In genomic region chr20:50129662-50130345, GRCh38 we compare ENCODE assay signal across 12 cellular contexts. TPM values are rescaled to one million over a fixed set of nuclear protein-coding genes. Genes with fewer than 3 reads are reported as not detected.
DNase-seq lines count a peak whose midpoint lies in the region; ATAC-seq and TF ChIP-seq lines count a peak whose summit lies in the region.
"Had no signal": no experiment of that assay in that cellular context is flagged by ENCODE, and none has a peak within 500 bp of the region (broad histone marks: within the 10 kb centered on the region; RNA-seq: fewer than 3 reads in every experiment).

No MANE protein-coding gene starts in this region.

- peak overlapping the region; percentile 89 for H3K4ac ChIP-seq in IMR-90 (ENCODE audit: low read depth, low read length)

- dilution Hi-C loops in IMR-90 (cut with HindIII; ENCODE audit: low sequenced_read_pairs, unreplicated experiment): no loop called here

- peak overlapping the region; percentile 85 for H2AK5ac ChIP-seq in IMR-90 (ENCODE audit: low read depth, low read length)

- H3K4me1 Mint-ChIP-seq in Caco-2 (ENCODE audit: low read depth, unreplicated experiment): peaks cover 7% of the 10 kb centered on the region
- H3K4me1 Mint-ChIP-seq in progenitor cell of endocrine pancreas (ENCODE audit: low read depth): no peaks in the 10 kb centered on the region
- peaks cover 7% of the 10 kb centered on the region for H3K4me1 Mint-ChIP-seq in type B pancreatic cell (ENCODE audit: unreplicated experiment)
- H3K4me1 Mint-ChIP-seq in glutamatergic neuron (ENCODE audit: low read depth, unreplicated experiment): peaks cover 3% of the 10 kb centered on the region

- H3K9ac ChIP-seq in IMR-90 (ENCODE audit: low read depth, low read length): no peak overlapping the region

- H3K23ac ChIP-seq in IMR-90 (ENCODE audit: low read depth, low read length): peak overlapping the region; percentile 80; the same call in 1 of the 2 replicates

- WGBS in IMR-90 (ENCODE audit: extremely low coverage in 2 of 2, insufficient read length in 1 of 2), 2 experiments: no CpG with 5 or more reads among the region's 13 CpGs

- peak overlapping the region; percentile 6 for H3K27ac Mint-ChIP-seq in Caco-2 (ENCODE audit: unreplicated experiment)
- peak overlapping the region; percentile 29 for H3K27ac Mint-ChIP-seq in progenitor cell of endocrine pancreas
- H3K27ac Mint-ChIP-seq in type B pancreatic cell: no peak overlapping the region
- H3K27ac Mint-ChIP-seq in glutamatergic neuron (ENCODE audit: unreplicated experiment): no peak overlapping the region
- H3K27ac Mint-ChIP-seq: T-helper 2 cell treated with Interferon-gamma antibody and Interleukin-4, amounts not matched to agents 5 μg/mL and 100 μg/mL, for 36 hours had no signal

- H3K9me3 Mint-ChIP-seq in Caco-2 (ENCODE audit: unreplicated experiment): no peaks in the 10 kb centered on the region
- no peaks in the 10 kb centered on the region for H3K9me3 Mint-ChIP-seq in progenitor cell of endocrine pancreas (ENCODE audit: low read depth)
- H3K9me3 Mint-ChIP-seq in type B pancreatic cell: no peaks in the 10 kb centered on the region
- H3K9me3 Mint-ChIP-seq in glutamatergic neuron (ENCODE audit: unreplicated experiment): peaks cover 4% of the 10 kb centered on the region
- H3K9me3 Mint-ChIP-seq: T-helper 2 cell treated with Interferon-gamma antibody and Interleukin-4, amounts not matched to agents 5 μg/mL and 100 μg/mL, for 36 hours had no signal

- H3K4me1 ChIP-seq in Caco-2: peaks cover 9% of the 10 kb centered on the region; the same call in 1 of the 2 replicates
- peaks cover 13% of the 10 kb centered on the region for H3K4me1 ChIP-seq in IMR-90 (ENCODE audit: control insufficient read depth, insufficient read depth, low read length)
- peaks cover 13 to 16% of the 10 kb centered on the region in 2 donors for H3K4me1 ChIP-seq in ascending aorta

- H3K27ac ChIP-seq in IMR-90 (ENCODE audit: insufficient read depth, low read length): peak overlapping the region; percentile 61
- peak overlapping the region; percentile 54 to 60 for H3K27ac ChIP-seq in ascending aorta

- H3K4me3 Mint-ChIP-seq in Caco-2 (ENCODE audit: unreplicated experiment) (no peak overlapping the region), progenitor cell of endocrine pancreas (ENCODE audit: low read depth) (no peak overlapping the region), type B pancreatic cell (no peak overlapping the region), glutamatergic neuron (ENCODE audit: unreplicated experiment) (no peak overlapping the region)
- H3K4me3 Mint-ChIP-seq: T-helper 2 cell treated with Interferon-gamma antibody and Interleukin-4, amounts not matched to agents 5 μg/mL and 100 μg/mL, for 36 hours had no signal

- peaks cover 9% of the 10 kb centered on the region for H3K36me3 ChIP-seq in Caco-2 (ENCODE audit: control insufficient read depth, insufficient read depth, low read length)
- peaks cover 61% of the 10 kb centered on the region for H3K36me3 ChIP-seq in IMR-90 (ENCODE audit: control insufficient read depth, insufficient read depth, low read length)
- H3K36me3 ChIP-seq in ascending aorta: peaks cover 39 to 42% of the 10 kb centered on the region in 2 donors

- no peaks in the 10 kb centered on the region for H3K27me3 Mint-ChIP-seq in Caco-2 (ENCODE audit: insufficient read depth, unreplicated experiment)
- no peaks in the 10 kb centered on the region for H3K27me3 Mint-ChIP-seq in progenitor cell of endocrine pancreas
- no peaks in the 10 kb centered on the region for H3K27me3 Mint-ChIP-seq in type B pancreatic cell
- H3K27me3 Mint-ChIP-seq in glutamatergic neuron (ENCODE audit: unreplicated experiment): peaks cover 6% of the 10 kb centered on the region

- peak overlapping the region; percentile 13 for H2AFZ ChIP-seq in IMR-90 (replicated peaks; ENCODE audit: low read length, poor library complexity)

- H3K9me3 ChIP-seq in Caco-2 (no peaks in the 10 kb centered on the region), IMR-90 (ENCODE audit: control insufficient read depth, insufficient read depth, low read length) (no peaks in the 10 kb centered on the region), ascending aorta (no peaks in the 10 kb centered on the region)

- no peak for TF ChIP-seq RAD21 in IMR-90 (IDR thresholded peaks at IDR 0.05; ENCODE audit: low read length)

- peak overlapping the region; percentile 44; the same call in 1 of the 2 replicates for H2BK20ac ChIP-seq in IMR-90 (ENCODE audit: low read depth, low read length)

- no peak overlapping the region; the same call in 1 of the 2 replicates for H3K56ac ChIP-seq in IMR-90 (ENCODE audit: extremely low read depth, insufficient read depth, low read length)

- H2BK15ac ChIP-seq in IMR-90 (ENCODE audit: low read depth, low read length): peak overlapping the region; percentile 28; the same call in 1 of the 3 replicates

- peaks cover 29 to 91% of the 10 kb centered on the region in 2 experiments for H3K79me1 ChIP-seq in IMR-90 (ENCODE audit: low read depth in 1 of 2, low read length in 2 of 2)

- CTCF ChIA-PET in Caco-2 (lab: Charles Lee): interaction anchor here (1.0 kb wide), 1 partner anchor 14 kb away, joined by 4 read pairs; no protein-coding TSS in a partner anchor
- CTCF ChIA-PET in IMR-90 (lab: Yijun Ruan, JAX): no interaction called here

- DNase-seq in Caco-2 (peak; percentile 64 to 83), IMR-90 (peak; percentile 27), ascending aorta (ENCODE audit: low spot score in 2 of 2) (no peak), progenitor cell of endocrine pancreas (ENCODE audit: low spot score, unreplicated experiment) (no peak), SK-N-DZ (ENCODE audit: low spot score) (no peak), type B pancreatic cell (ENCODE audit: extremely low spot score, unreplicated experiment) (no peak), glutamatergic neuron (no peak)
- DNase-seq: KBM-7, occipital lobe, PC-3 had no signal

- peaks cover 36% of the 10 kb centered on the region for H3K9me1 ChIP-seq in IMR-90 (ENCODE audit: insufficient read depth, low read length)

- intact Hi-C loops in Caco-2 (cut with micrococcal nuclease; ENCODE audit: unreplicated experiment): no loop called here
- intact Hi-C loops in IMR-90 (cut with micrococcal nuclease): loop anchor here (2.0 kb wide), 1 partner anchor 13 kb away; no protein-coding TSS in a partner anchor
- intact Hi-C loops in ascending aorta (cut with DNase I): loop anchor here (2.0 kb wide), 1 partner anchor 39 kb away; no protein-coding TSS in a partner anchor

- H4K8ac ChIP-seq in IMR-90 (ENCODE audit: low read depth in 2 of 2, low read length in 2 of 2): peak overlapping the region; percentile 36 to 77; a peak in 3 of 4 replicates

- H3K14ac ChIP-seq in IMR-90 (replicated peaks; ENCODE audit: low read depth, low read length): peak overlapping the region; percentile 72

- H3K18ac ChIP-seq in IMR-90 (ENCODE audit: low read depth, low read length): peak overlapping the region; percentile 48

- POLR2A ChIA-PET in Caco-2 (lab: Charles Lee): no interaction called here
- POLR2A ChIA-PET in IMR-90 (lab: Charles Lee; ENCODE audit: unreplicated experiment): no interaction called here

- no peak for TF ChIP-seq POLR2A in IMR-90 (IDR thresholded peaks at IDR 0.05; ENCODE audit: low read depth, low read length)

- ATAC-seq in IMR-90 (ENCODE audit: low read depth) (peak; percentile 8; the same call in 1 of the 2 replicates), HG02623 (IDR thresholded peaks at IDR 0.05; ENCODE audit: unreplicated experiment) (no peak)
- ATAC-seq: PC-3 had no signal

- peak overlapping the region; percentile 94 for H2AK9ac ChIP-seq in IMR-90 (replicated peaks; ENCODE audit: low read depth, low read length, poor library complexity)

- peak overlapping the region; percentile 19 for H4K5ac ChIP-seq in IMR-90 (ENCODE audit: low read depth, low read length)

- H4K20me1 ChIP-seq in IMR-90 (ENCODE audit: insufficient read depth, low read length): peaks cover 19% of the 10 kb centered on the region; the same call in 1 of the 2 replicates

- peak overlapping the region; percentile 71 for H2BK5ac ChIP-seq in IMR-90 (ENCODE audit: low read depth, low read length, poor library complexity, severe bottlenecking)

- H3K36me3 Mint-ChIP-seq in Caco-2 (ENCODE audit: insufficient read depth, unreplicated experiment) (peaks cover 92% of the 10 kb centered on the region), progenitor cell of endocrine pancreas (ENCODE audit: insufficient read depth) (peaks cover 16% of the 10 kb centered on the region), type B pancreatic cell (peaks cover 43% of the 10 kb centered on the region), glutamatergic neuron (ENCODE audit: unreplicated experiment) (peaks cover 9% of the 10 kb centered on the region)

- H3K4me2 ChIP-seq in IMR-90 (ENCODE audit: low read depth, low read length): peak overlapping the region; percentile 14; the same call in 1 of the 2 replicates

- H3K4me3 ChIP-seq in Caco-2 (ENCODE audit: low read depth, low read length) (no peak overlapping the region), IMR-90 (ENCODE audit: insufficient read depth, low read depth, low read length) (no peak overlapping the region), ascending aorta (peak overlapping the region in 1 of 2 donors; percentile 34)

- H3K27me3 ChIP-seq in Caco-2 (replicated peaks; ENCODE audit: control insufficient read depth, insufficient read depth, low read length) (no peaks in the 10 kb centered on the region), IMR-90 (ENCODE audit: control insufficient read depth, insufficient read depth, low read length) (no peaks in the 10 kb centered on the region), ascending aorta (no peaks in the 10 kb centered on the region)

- H2BK120ac ChIP-seq in IMR-90 (ENCODE audit: low read depth, low read length): peak overlapping the region; percentile 79

- BruUV-seq in Caco-2 (replicated peaks; lab: Mats Ljungman, UMichigan) (no TSS peak), IMR-90 (replicated peaks; lab: Mats Ljungman, UMichigan) (no TSS peak)

- in situ Hi-C loops in IMR-90 (cut with MboI; ENCODE audit: low sequenced_read_pairs): no loop called here

- TF ChIP-seq CTCF in Caco-2 (IDR thresholded peaks at IDR 0.05; ENCODE audit: insufficient read depth in 1 of 2, low read depth in 1 of 2, low read length in 1 of 2, severe bottlenecking in 1 of 2, unreplicated experiment in 1 of 2) (no peak), IMR-90 (conservative IDR thresholded peaks at IDR 0.05; ENCODE audit: low read depth, low read length) (no peak), ascending aorta (IDR thresholded peaks at IDR 0.05) (no peak), progenitor cell of endocrine pancreas (IDR thresholded peaks at IDR 0.05; ENCODE audit: unreplicated experiment) (no peak), type B pancreatic cell (conservative IDR thresholded peaks at IDR 0.05) (no peak), glutamatergic neuron (IDR thresholded peaks at IDR 0.05; ENCODE audit: partially characterized antibody, unreplicated experiment) (no peak)

- peak overlapping the region; percentile 76 for H4K91ac ChIP-seq in IMR-90 (ENCODE audit: insufficient read depth, low read depth, low read length)

RNA-seq across cellular contexts. Expression of gene UBE2V1, which starts 16.9 kb away (rescaled TPM):
- total RNA-seq in Caco-2 (2022): 485 and 509 TPM in 2 replicates
- 20.1 and 41.4 TPM in 2 replicates for total RNA-seq in IMR-90 (2012; rRNA removed)
- 128 and 138 TPM in 2 replicates for polyA plus RNA-seq in IMR-90 (2012; rRNA removed)
- polyA plus RNA-seq in IMR-90 (2012; cell fraction: cytosol; rRNA removed): 46.2 and 74.3 TPM in 2 replicates
- 37.1 and 141 TPM in 2 replicates for polyA plus RNA-seq in IMR-90 (2012; cell fraction: nucleus; rRNA removed; ENCODE audit: low replicate concordance)
- 39.4 TPM for total RNA-seq in ascending aorta
- total RNA-seq in progenitor cell of endocrine pancreas: 150 and 157 TPM in 2 replicates
- 79.0 and 79.5 TPM in 2 replicates for polyA plus RNA-seq in SK-N-DZ (2014; cell fraction: cytosol; rRNA removed)
- 52.4 and 140 TPM in 2 replicates for polyA plus RNA-seq in SK-N-DZ (2014; cell fraction: nucleus; rRNA removed)
- total RNA-seq in type B pancreatic cell (ENCODE audit: low replicate concordance): 90.5 and 117 TPM in 2 replicates
- total RNA-seq in glutamatergic neuron (ENCODE audit: unreplicated experiment): 149 TPM

RNA-seq across cellular contexts. Expression of gene PEDS1, which starts 23.7 kb away (rescaled TPM):
- 78.3 and 84.1 TPM in 2 replicates for total RNA-seq in Caco-2 (2022)
- total RNA-seq in IMR-90 (2012; rRNA removed): 24.0 and 25.3 TPM in 2 replicates
- polyA plus RNA-seq in IMR-90 (2012; rRNA removed): 59.9 and 67.6 TPM in 2 replicates
- polyA plus RNA-seq in IMR-90 (2012; cell fraction: cytosol; rRNA removed): 26.9 and 58.5 TPM in 2 replicates
- 24.5 and 45.9 TPM in 2 replicates for polyA plus RNA-seq in IMR-90 (2012; cell fraction: nucleus; rRNA removed; ENCODE audit: low replicate concordance)
- total RNA-seq in ascending aorta: 23.9 TPM
- total RNA-seq in progenitor cell of endocrine pancreas: 26.0 and 31.0 TPM in 2 replicates
- polyA plus RNA-seq in SK-N-DZ (2014; cell fraction: cytosol; rRNA removed): 39.0 and 41.6 TPM in 2 replicates
- 19.4 and 20.3 TPM in 2 replicates for polyA plus RNA-seq in SK-N-DZ (2014; cell fraction: nucleus; rRNA removed)
- total RNA-seq in type B pancreatic cell (ENCODE audit: low replicate concordance): 29.9 and 42.9 TPM in 2 replicates
- 29.3 TPM for total RNA-seq in glutamatergic neuron (ENCODE audit: unreplicated experiment)

Comparison
In these comparisons a context has a peak if more than half of its experiments do, and no peak if none do; other contexts are left out.
1. DNase-seq: peak in Caco-2 (2 of 2) and IMR-90 (single experiment); none in ascending aorta (0 of 2), progenitor cell of endocrine pancreas (single experiment), SK-N-DZ (single experiment), type B pancreatic cell (single experiment) and glutamatergic neuron (single experiment).
2. H3K27ac Mint-ChIP-seq: peak in Caco-2 (single experiment) and progenitor cell of endocrine pancreas (single experiment); none in type B pancreatic cell (single experiment) and glutamatergic neuron (single experiment).